ENCODE assay signal across 7 cellular contexts in the genomic region with DNA sequence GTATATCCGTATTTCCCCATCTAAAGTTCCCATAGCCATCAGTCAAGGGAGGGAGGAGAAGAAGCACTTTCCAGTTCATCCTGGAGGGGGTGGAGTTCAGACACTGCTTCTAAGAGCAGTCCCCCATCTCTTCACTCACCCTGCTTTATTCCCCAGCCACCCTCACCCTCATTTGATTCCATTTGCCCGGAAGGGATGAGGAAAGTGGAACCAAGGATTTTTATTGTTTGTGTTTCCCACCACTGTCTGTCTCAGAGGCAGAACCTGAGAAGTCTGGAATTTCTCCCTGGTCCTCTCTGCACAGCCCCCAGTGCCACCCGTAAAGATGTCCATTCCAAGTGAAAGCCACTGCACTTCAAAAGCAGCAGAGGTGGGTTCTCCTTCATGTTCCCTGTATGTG.
DNase-seq lines count a peak whose midpoint lies in the region; FAIRE-seq and TF ChIP-seq lines count a peak whose summit lies in the region.

No MANE protein-coding gene starts in this region.

- H3K4me1 ChIP-seq in adrenal gland (replicated peaks in 1 of 2) (peaks cover 39 to 56% of the 10 kb centered on the region in 2 donors), keratinocyte (ENCODE audit: control insufficient read depth, extremely low read depth, insufficient read depth, low read length) (peaks cover 51% of the 10 kb centered on the region), suprapubic skin (peaks cover 42% of the 10 kb centered on the region)

- TF ChIP-seq CTCF in adrenal gland (IDR thresholded peaks at IDR 0.05): peak in 2 of 6 experiments; percentile 7 to 11
- peak in 1 of 3 experiments; percentile 33 for TF ChIP-seq CTCF in keratinocyte (optimal IDR thresholded peaks at IDR 0.05 in 1 of 3, IDR thresholded peaks at IDR 0.05 in 1 of 3, conservative IDR thresholded peaks at IDR 0.05 in 1 of 3; ENCODE audit: extremely low read depth in 1 of 3, insufficient read depth in 2 of 3, low read length in 3 of 3)
- TF ChIP-seq CTCF in suprapubic skin (IDR thresholded peaks at IDR 0.05): no peak

- H3K79me2 ChIP-seq in keratinocyte (ENCODE audit: control insufficient read depth, insufficient read depth, low read length): no peaks in the 10 kb centered on the region

- TF ChIP-seq EP300 in suprapubic skin (IDR thresholded peaks at IDR 0.05): no peak

- no peaks in the 10 kb centered on the region for H3K9me1 ChIP-seq in keratinocyte (ENCODE audit: control insufficient read depth, extremely low read depth, insufficient read depth, low read length)

- H3K9ac ChIP-seq in keratinocyte (ENCODE audit: control insufficient read depth, extremely low read depth, insufficient read depth, low read length): peak overlapping the region; percentile 51

- H3K36me3 ChIP-seq in adrenal gland (replicated peaks in 1 of 2) (no peaks in the 10 kb centered on the region), keratinocyte (ENCODE audit: control insufficient read depth in 2 of 2, extremely low read depth in 1 of 2, insufficient read depth in 2 of 2, low read length in 2 of 2) (no peaks in the 10 kb centered on the region), suprapubic skin (no peaks in the 10 kb centered on the region)

- no peak for FAIRE-seq in keratinocyte (lab: Jason Lieb, UNC)

- dilution Hi-C loops in keratinocyte (cut with MboI; ENCODE audit: extremely low pct_ligation_motif_present, low sequenced_read_pairs): no loop called here

- 47 to 52% (median 50%) methylated on average over 3 of the region's 3 CpGs for WGBS in adrenal gland, 4 donors
- WGBS in suprapubic skin: 81% methylated on average over 3 of the region's 3 CpGs

- intact Hi-C loops in adrenal gland (cut with DNase I): no loop called here

- peak; percentile 56 for DNase-seq in HK-2 (ENCODE audit: unreplicated experiment)
- DNase-seq in adrenal gland: peak in 1 of 7 donors; percentile 39
- DNase-seq in keratinocyte (ENCODE audit: low read depth, low spot score): no peak
- no peak for DNase-seq in suprapubic skin (ENCODE audit: low spot score in 2 of 2)
- DNase-seq in GF-D8 (lab: John Stamatoyannopoulos, UW): no peak
- DNase-seq in NCI-H1694 treated with DMSO at 0.1 percent for 48 hours (lab: John Stamatoyannopoulos, UW): no peak
- DNase-seq in NCI-H187 treated with DMSO at 0.1 percent for 48 hours (lab: John Stamatoyannopoulos, UW): no peak

- H4K20me1 ChIP-seq in keratinocyte (ENCODE audit: control insufficient read depth, extremely low read depth, insufficient read depth, low read length): no peaks in the 10 kb centered on the region

- TF ChIP-seq POLR2A in adrenal gland (IDR thresholded peaks at IDR 0.05) (no peak), suprapubic skin (IDR thresholded peaks at IDR 0.05) (no peak)

- H3K9me3 ChIP-seq in adrenal gland (replicated peaks in 1 of 3) (no peaks in the 10 kb centered on the region), keratinocyte (ENCODE audit: control insufficient read depth, low read depth, low read length) (no peaks in the 10 kb centered on the region), suprapubic skin (no peaks in the 10 kb centered on the region)

- peak overlapping the region; percentile 76 for H3K4me2 ChIP-seq in keratinocyte (ENCODE audit: control insufficient read depth, extremely low read depth, insufficient read depth, low read depth, low read length)

- no peak overlapping the region for H3K4me3 ChIP-seq in adrenal gland
- no peak overlapping the region for H3K4me3 ChIP-seq in keratinocyte (ENCODE audit: control insufficient read depth in 2 of 3, extremely low read depth in 1 of 3, insufficient read depth in 2 of 3, low read depth in 1 of 3, low read length in 3 of 3)
- no peak overlapping the region for H3K4me3 ChIP-seq in suprapubic skin

- H2AFZ ChIP-seq in keratinocyte (ENCODE audit: control insufficient read depth, low read length): no peak overlapping the region

- H3K27me3 ChIP-seq in adrenal gland (no peaks in the 10 kb centered on the region), keratinocyte (ENCODE audit: control insufficient read depth, extremely low read depth, insufficient read depth, low read length) (no peaks in the 10 kb centered on the region), suprapubic skin (no peaks in the 10 kb centered on the region)

- H3K27ac ChIP-seq in adrenal gland (peak overlapping the region; percentile 84 to 97 (median 95)), keratinocyte (ENCODE audit: control insufficient read depth, insufficient read depth, low read length) (peak overlapping the region; percentile 98), suprapubic skin (peak overlapping the region; percentile 67)
